In genomic region chr2:64807417-64807816, GRCh38 we compare ENCODE assay signal across 8 cellular contexts.
DNase-seq lines count a peak whose midpoint lies in the region; ATAC-seq and TF ChIP-seq lines count a peak whose summit lies in the region.

No MANE protein-coding gene starts in this region.

- H3K4me3 ChIP-seq in lung (no peak overlapping the region), prostate gland (no peak overlapping the region)
- no peak overlapping the region for H3K4me3 ChIP-seq in CD4-positive, alpha-beta memory T cell (ENCODE audit: low read length in 2 of 2)

- peaks cover 0 to 6% (median 0%) of the 10 kb centered on the region in 8 donors for H3K9me3 Mint-ChIP-seq in CD4-positive, alpha-beta memory T cell
- H3K9me3 Mint-ChIP-seq in H9 = no peaks in the 10 kb centered on the region

- no peak overlapping the region for H2BK12ac ChIP-seq in H9 (ENCODE audit: insufficient read length, low read depth, low read length)

- H2AFZ ChIP-seq in H9 (ENCODE audit: low read length) = no peak overlapping the region

- H4K8ac ChIP-seq in H9 (replicated peaks; ENCODE audit: insufficient read length, low read depth, low read length) = no peak overlapping the region

- no peak overlapping the region for H3K23ac ChIP-seq in H9 (ENCODE audit: insufficient read length, low read depth, low read length)

- no peaks in the 10 kb centered on the region for H3K27me3 ChIP-seq in lung (ENCODE audit: control insufficient read depth, insufficient read depth)
- H3K27me3 ChIP-seq in CD4-positive, alpha-beta memory T cell (ENCODE audit: insufficient read depth, low read length) = no peaks in the 10 kb centered on the region
- H3K27me3 ChIP-seq in prostate gland (replicated peaks; ENCODE audit: insufficient read depth) = no peaks in the 10 kb centered on the region
- H3K27me3 ChIP-seq in H9 (ENCODE audit: insufficient read depth, low read length) = no peaks in the 10 kb centered on the region

- H3K79me1 ChIP-seq in H9 (ENCODE audit: insufficient read depth, low read depth, low read length, poor library complexity, severe bottlenecking) = no peaks in the 10 kb centered on the region

- no peak overlapping the region for H3K4me3 Mint-ChIP-seq in CD4-positive, alpha-beta memory T cell
- H3K4me3 Mint-ChIP-seq in H9 = no peak overlapping the region

- WGBS in lung, 2 donors = 79 to 91% methylated on average over 4 of the region's 4 CpGs
- WGBS in prostate gland = 84% methylated on average over 4 of the region's 4 CpGs
- no CpG with 5 or more reads among the region's 4 CpGs for WGBS in H9 (ENCODE audit: extremely low coverage, insufficient read length, low lambda C conversion rate)

- no peak overlapping the region for H2BK5ac ChIP-seq in H9 (ENCODE audit: insufficient read length, low read length)

- POLR2A ChIA-PET in CD4-positive, alpha-beta memory T cell (lab: Charles Lee; ENCODE audit: partially characterized antibody) = no interaction called here

- H2BK20ac ChIP-seq in H9 (ENCODE audit: low read depth, low read length, poor library complexity, severe bottlenecking) = no peak overlapping the region

- H2BK15ac ChIP-seq in H9 (ENCODE audit: low read depth, low read length) = no peak overlapping the region

- intact Hi-C loops in CD4-positive, alpha-beta memory T cell (cut with micrococcal nuclease) = no loop called here
- intact Hi-C loops in prostate gland (cut with DNase I) = no loop called here

- no peaks in the 10 kb centered on the region for H3K4me1 ChIP-seq in lung (ENCODE audit: control insufficient read depth in 2 of 2, insufficient read depth in 2 of 2, low read length in 2 of 2)
- peaks cover 5% of the 10 kb centered on the region for H3K4me1 ChIP-seq in CD4-positive, alpha-beta memory T cell (ENCODE audit: insufficient read depth, low read length)
- no peaks in the 10 kb centered on the region for H3K4me1 ChIP-seq in prostate gland (replicated peaks)
- no peaks in the 10 kb centered on the region for H3K4me1 ChIP-seq in H9 (ENCODE audit: insufficient read depth, low read length)

- H3K36me3 Mint-ChIP-seq in CD4-positive, alpha-beta memory T cell = no peaks in the 10 kb centered on the region
- no peaks in the 10 kb centered on the region for H3K36me3 Mint-ChIP-seq in H9 (ENCODE audit: insufficient read depth in 1 of 3, low read depth in 3 of 3)

- no peak overlapping the region for H3T11ph ChIP-seq in H9 (ENCODE audit: low read length)

- no peak overlapping the region for H3K4ac ChIP-seq in H9 (ENCODE audit: low read depth, low read length)

- H2AK5ac ChIP-seq in H9 (ENCODE audit: insufficient read length, low read length) = no peak overlapping the region

- no peaks in the 10 kb centered on the region for H3K79me2 ChIP-seq in H9 (ENCODE audit: insufficient read depth, low read length)

- H3K27me3 Mint-ChIP-seq in CD4-positive, alpha-beta memory T cell = no peaks in the 10 kb centered on the region
- peaks cover 8% of the 10 kb centered on the region for H3K27me3 Mint-ChIP-seq in H9 (ENCODE audit: low read depth)

- CTCF ChIA-PET in CD4-positive, alpha-beta memory T cell (lab: Charles Lee; ENCODE audit: partially characterized antibody) = interaction anchor here (2.7 kb wide), 1 partner anchor 25 kb away, joined by 10 read pairs; no protein-coding TSS in a partner anchor

- H3K23me2 ChIP-seq in H9 (ENCODE audit: insufficient read length, low read depth, low read length, poor library complexity, severe bottlenecking) = no peaks in the 10 kb centered on the region

- DNase-seq in activated CD8-positive, alpha-beta memory T cell treated with anti-CD3 and anti-CD28 coated beads for 4 hours (ENCODE audit: low read depth in 2 of 2) = peak; percentile 23
- DNase-seq in lung (ENCODE audit: low spot score) (peak; percentile 32), prostate gland (ENCODE audit: low spot score) (no peak), H9 (no peak)
- DNase-seq in central memory CD4-positive, alpha-beta T cell = no peak
- no peak for DNase-seq in CD4-positive, alpha-beta memory T cell

- H3K4me1 Mint-ChIP-seq in CD4-positive, alpha-beta memory T cell = peaks cover 5 to 8% (median 8%) of the 10 kb centered on the region in 4 donors
- H3K4me1 Mint-ChIP-seq in H9 = peaks cover 6 to 7% of the 10 kb centered on the region in 2 experiments

- no peak overlapping the region for H3K56ac ChIP-seq in H9 (ENCODE audit: insufficient read length, low read depth, low read length)

- H3K4me2 ChIP-seq in H9 (ENCODE audit: insufficient read depth, insufficient read length, low read length) = no peak overlapping the region

- TF ChIP-seq CTCF in lung (IDR thresholded peaks at IDR 0.05; ENCODE audit: control extremely low read depth, extremely low read depth) (no peak), prostate gland (IDR thresholded peaks at IDR 0.05) (no peak), H9 (conservative IDR thresholded peaks at IDR 0.05) (no peak)

- ATAC-seq in GM18511 (IDR thresholded peaks at IDR 0.05; ENCODE audit: unreplicated experiment) (peak; percentile 85), HG03159 (IDR thresholded peaks at IDR 0.05; ENCODE audit: unreplicated experiment) (peak; percentile 67), lung (ENCODE audit: insufficient read depth, low FRiP score) (peak; percentile 41)

- H3K27ac ChIP-seq in lung (ENCODE audit: low read depth in 1 of 2, low read length in 1 of 2) (no peak overlapping the region), prostate gland (no peak overlapping the region), H9 (ENCODE audit: insufficient read length, low read depth, low read length) (no peak overlapping the region)
- H3K27ac ChIP-seq in CD4-positive, alpha-beta memory T cell (ENCODE audit: low read depth, low read length) = no peak overlapping the region

- no peak overlapping the region for H2BK120ac ChIP-seq in H9 (ENCODE audit: low read depth, low read length, poor library complexity, severe bottlenecking)

- no peak overlapping the region for H4K5ac ChIP-seq in H9 (ENCODE audit: insufficient read length, low read depth, low read length)

- TF ChIP-seq POLR2A in prostate gland (IDR thresholded peaks at IDR 0.05) = no peak

- H3K27ac Mint-ChIP-seq in CD4-positive, alpha-beta memory T cell = peak overlapping the region in 1 of 7 donors; percentile 7
- H3K27ac Mint-ChIP-seq in H9 = no peak overlapping the region

- H3K9me3 ChIP-seq in lung (ENCODE audit: control insufficient read depth in 2 of 2, insufficient read depth in 1 of 2, low read length in 1 of 2) (no peaks in the 10 kb centered on the region), prostate gland (no peaks in the 10 kb centered on the region), H9 (ENCODE audit: control insufficient read depth, low read depth, low read length) (no peaks in the 10 kb centered on the region)
- no peaks in the 10 kb centered on the region for H3K9me3 ChIP-seq in CD4-positive, alpha-beta memory T cell (ENCODE audit: control insufficient read depth in 1 of 2, low read length in 2 of 2)

- H4K20me1 ChIP-seq in H9 (ENCODE audit: control insufficient read depth, insufficient read depth, insufficient read length) = no peaks in the 10 kb centered on the region

- no peak overlapping the region for H3K9ac ChIP-seq in H9 (ENCODE audit: extremely low read depth, insufficient read length, low read length)

- no peak overlapping the region for H3K14ac ChIP-seq in H9 (ENCODE audit: insufficient read depth, low read length)

- H3K36me3 ChIP-seq in lung (ENCODE audit: control insufficient read depth in 2 of 2, insufficient read depth in 2 of 2, low read length in 2 of 2) (no peaks in the 10 kb centered on the region), prostate gland (no peaks in the 10 kb centered on the region)
- no peaks in the 10 kb centered on the region for H3K36me3 ChIP-seq in CD4-positive, alpha-beta memory T cell (ENCODE audit: insufficient read depth, low read length)

- no peak overlapping the region for H3K18ac ChIP-seq in H9 (ENCODE audit: insufficient read length, low read depth, low read length)

- no peak overlapping the region for H4K91ac ChIP-seq in H9 (ENCODE audit: insufficient read length, low read depth, low read length)

Comparison
In these comparisons a context has a peak if more than half of its experiments do, and no peak if none do; other contexts are left out.
1. DNase-seq: peak in activated CD8-positive, alpha-beta memory T cell treated with anti-CD3 and anti-CD28 coated beads for 4 hours (2 of 2) and lung (single experiment); none in central memory CD4-positive, alpha-beta T cell (single experiment), CD4-positive, alpha-beta memory T cell (0 of 5), prostate gland (single experiment) and H9 (single experiment).
2. Peak in every context shown above with its lines, with median percentiles within 50 percentile points of each other: ATAC-seq.